6 cellular contexts compared by ENCODE assay signal in genomic region chr1:58476179-58476578, GRCh38.
"Had no signal": no experiment of that assay in that cellular context is flagged by ENCODE, and none has a peak within 500 bp of the region (broad histone marks: within the 10 kb centered on the region; RNA-seq: fewer than 3 reads in every experiment).

No MANE protein-coding gene starts in this region.

- H3K27ac ChIP-seq: KMS-11 had no signal

- H3K36me3 ChIP-seq: HAP-1 had no signal

- ATAC-seq: GM23338, HCT116 had no signal

- H3K4me3 ChIP-seq: GM23338, HAP-1 had no signal

- H3K9ac ChIP-seq: KMS-11 had no signal

- H2AFZ ChIP-seq: GM23338 had no signal

- H3K4me2 ChIP-seq: GM23338, KMS-11 had no signal

- H3K4me1 ChIP-seq: HAP-1 had no signal

- DNase-seq: HFFc6, KBM-7 had no signal

- H3K9me3 ChIP-seq: HAP-1 had no signal
